Comparison of ENCODE assay signal across 9 cellular contexts in the genomic region with DNA sequence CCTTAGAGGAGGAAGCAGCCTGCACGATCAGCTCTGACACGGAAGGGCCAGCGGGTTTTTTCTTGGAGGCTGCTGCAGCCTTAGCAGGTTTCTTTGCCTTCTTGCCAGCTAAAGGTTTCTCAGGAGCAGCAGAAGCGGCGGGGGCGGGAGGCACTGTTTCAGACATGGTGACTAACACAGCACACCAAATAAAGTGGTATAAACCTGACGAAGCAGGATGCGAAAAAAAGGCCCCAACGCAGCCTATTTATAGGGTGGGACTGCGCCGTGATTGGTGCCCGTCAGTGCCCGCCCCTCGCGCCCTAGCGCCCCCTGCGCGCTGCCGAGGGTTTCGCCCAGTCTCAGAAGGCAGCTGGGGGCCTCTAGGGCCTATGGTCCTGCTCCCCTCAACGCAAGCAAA. TPM values are rescaled to one million over a fixed set of nuclear protein-coding genes. Genes with fewer than 3 reads are reported as not detected.
DNase-seq lines count a peak whose midpoint lies in the region; ATAC-seq and TF ChIP-seq lines count a peak whose summit lies in the region.
"Had no signal": no experiment of that assay in that cellular context is flagged by ENCODE, and none has a peak within 500 bp of the region (broad histone marks: within the 10 kb centered on the region; RNA-seq: fewer than 3 reads in every experiment).

No MANE protein-coding gene starts in this region.

- peak; percentile 76 for TF ChIP-seq CTCF in HFFc6 (IDR thresholded peaks at IDR 0.05)

- peaks cover 53% of the 10 kb centered on the region for H3K4me1 Mint-ChIP-seq in HFFc6 (ENCODE audit: low read depth)
- H3K4me1 Mint-ChIP-seq in naive thymus-derived CD4-positive, alpha-beta T cell: peaks cover 6 to 40% (median 28%) of the 10 kb centered on the region in 7 donors
- peaks cover 38% of the 10 kb centered on the region for H3K4me1 Mint-ChIP-seq in stimulated activated naive CD8-positive, alpha-beta T cell treated with anti-CD3 and anti-CD28 coated beads, Interleukin-15, Interleukin-2, amounts not matched to agents 100 ng/mL and 50 ng/mL, for 24 hours (ENCODE audit: low read depth)

- no peaks in the 10 kb centered on the region for H3K27me3 ChIP-seq in esophagus (ENCODE audit: control insufficient read depth in 1 of 2, insufficient read depth in 2 of 2, low read length in 2 of 2)
- no peaks in the 10 kb centered on the region for H3K27me3 ChIP-seq in naive thymus-derived CD4-positive, alpha-beta T cell (ENCODE audit: control insufficient read depth in 2 of 2, insufficient read depth in 2 of 2, low read length in 2 of 2)

- POLR2A ChIA-PET in naive thymus-derived CD4-positive, alpha-beta T cell (lab: Charles Lee): interaction anchor here (0.8 to 29.9 kb wide), 23 partner anchors 10 to 1854 kb away, joined by 3 to 2497 read pairs (median 4); a partner anchor contains a TSS

- peaks cover 0 to 3% of the 10 kb centered on the region in 2 donors for H3K4me1 ChIP-seq in esophagus (ENCODE audit: control insufficient read depth in 2 of 2, insufficient read depth in 2 of 2, low read length in 1 of 2)
- peaks cover 0 to 9% of the 10 kb centered on the region in 2 donors for H3K4me1 ChIP-seq in naive thymus-derived CD4-positive, alpha-beta T cell (ENCODE audit: control insufficient read depth in 2 of 2, insufficient read depth in 2 of 2, low read length in 2 of 2)

- CTCF ChIA-PET in naive thymus-derived CD4-positive, alpha-beta T cell (lab: Charles Lee): interaction anchor here (0.9 to 3.9 kb wide), 5 partner anchors 9 to 26 kb away, joined by 3 to 27 read pairs (median 7); a partner anchor contains a TSS

- ATAC-seq in naive thymus-derived CD4-positive, alpha-beta T cell: peak; percentile 8
- ATAC-seq in GM19397 (IDR thresholded peaks at IDR 0.05; ENCODE audit: unreplicated experiment): no peak
- ATAC-seq: Panc1 had no signal

- H3K27me3 Mint-ChIP-seq in HFFc6 (ENCODE audit: insufficient read depth): peaks cover 10% of the 10 kb centered on the region
- peaks cover 0 to 6% (median 0%) of the 10 kb centered on the region in 5 donors for H3K27me3 Mint-ChIP-seq in naive thymus-derived CD4-positive, alpha-beta T cell
- no peaks in the 10 kb centered on the region for H3K27me3 Mint-ChIP-seq in stimulated activated naive CD8-positive, alpha-beta T cell treated with anti-CD3 and anti-CD28 coated beads, Interleukin-15, Interleukin-2, amounts not matched to agents 100 ng/mL and 50 ng/mL, for 24 hours

- peak overlapping the region; percentile 93 for H3K4me3 Mint-ChIP-seq in HFFc6
- H3K4me3 Mint-ChIP-seq in naive thymus-derived CD4-positive, alpha-beta T cell: peak overlapping the region; percentile 77 to 85 (median 80)
- H3K4me3 Mint-ChIP-seq in stimulated activated naive CD8-positive, alpha-beta T cell treated with anti-CD3 and anti-CD28 coated beads, Interleukin-15, Interleukin-2, amounts not matched to agents 100 ng/mL and 50 ng/mL, for 24 hours: peak overlapping the region; percentile 76

- WGBS in esophagus, 2 donors: 7 to 22% methylated on average over 21 of the region's 21 CpGs

- peak overlapping the region; percentile 77 to 92 for H3K27ac ChIP-seq in esophagus (ENCODE audit: low read depth in 2 of 2, low read length in 1 of 2)
- peak overlapping the region; percentile 51 for H3K27ac ChIP-seq in naive thymus-derived CD4-positive, alpha-beta T cell (ENCODE audit: low read depth, low read length)

- intact Hi-C loops in naive thymus-derived CD4-positive, alpha-beta T cell (cut with micrococcal nuclease): loop anchor here (1.0 kb wide), 3 partner anchors 14 to 72 kb away; a partner anchor contains a TSS

- no peaks in the 10 kb centered on the region for H3K36me3 ChIP-seq in esophagus (ENCODE audit: control insufficient read depth in 2 of 2, insufficient read depth in 2 of 2, low read length in 1 of 2)
- no peaks in the 10 kb centered on the region for H3K36me3 ChIP-seq in naive thymus-derived CD4-positive, alpha-beta T cell (ENCODE audit: control insufficient read depth in 2 of 3, insufficient read depth in 3 of 3, low read length in 3 of 3)

- no peaks in the 10 kb centered on the region for H3K9me3 ChIP-seq in esophagus (ENCODE audit: control insufficient read depth in 2 of 2, insufficient read depth in 1 of 2, low read depth in 1 of 2, low read length in 1 of 2)
- H3K9me3 ChIP-seq in naive thymus-derived CD4-positive, alpha-beta T cell (ENCODE audit: control insufficient read depth in 2 of 3, low read length in 3 of 3): no peaks in the 10 kb centered on the region

- H3K27ac Mint-ChIP-seq in HFFc6: peak overlapping the region; percentile 98
- peak overlapping the region in 8 of 9 donors; percentile 64 to 94 (median 86) for H3K27ac Mint-ChIP-seq in naive thymus-derived CD4-positive, alpha-beta T cell
- H3K27ac Mint-ChIP-seq in stimulated activated naive CD8-positive, alpha-beta T cell treated with anti-CD3 and anti-CD28 coated beads, Interleukin-15, Interleukin-2, amounts not matched to agents 100 ng/mL and 50 ng/mL, for 24 hours: peak overlapping the region; percentile 58

- H3K36me3 Mint-ChIP-seq in HFFc6 (ENCODE audit: low read depth): 0 out of 2 replicates have a peak, but pooled peaks cover 4% of the 10 kb centered on the region
- peaks cover 0 to 2% (median 0%) of the 10 kb centered on the region in 5 donors for H3K36me3 Mint-ChIP-seq in naive thymus-derived CD4-positive, alpha-beta T cell
- no peaks in the 10 kb centered on the region for H3K36me3 Mint-ChIP-seq in stimulated activated naive CD8-positive, alpha-beta T cell treated with anti-CD3 and anti-CD28 coated beads, Interleukin-15, Interleukin-2, amounts not matched to agents 100 ng/mL and 50 ng/mL, for 24 hours (ENCODE audit: low read depth)

- DNase-seq in HFFc6 (peak; percentile 94), activated T-cell treated with anti-CD3 and anti-CD28 coated beads for 48 hours (ENCODE audit: low read depth) (peak; percentile 80), COR-L47 (lab: John Stamatoyannopoulos, UW) (no peak), LoVo (ENCODE audit: low spot score) (no peak)
- DNase-seq in naive thymus-derived CD4-positive, alpha-beta T cell: peak; percentile 51 to 81 (median 74)

- H3K4me3 ChIP-seq in esophagus (ENCODE audit: low read depth in 1 of 2, low read length in 2 of 2): peak overlapping the region; percentile 26 to 48
- peak overlapping the region; percentile 22 for H3K4me3 ChIP-seq in naive thymus-derived CD4-positive, alpha-beta T cell (ENCODE audit: low read length)

- H3K9me3 Mint-ChIP-seq in HFFc6: no peaks in the 10 kb centered on the region; the same call in 1 of the 2 replicates
- peaks cover 0 to 17% (median 3%) of the 10 kb centered on the region in 11 donors for H3K9me3 Mint-ChIP-seq in naive thymus-derived CD4-positive, alpha-beta T cell
- no peaks in the 10 kb centered on the region for H3K9me3 Mint-ChIP-seq in stimulated activated naive CD8-positive, alpha-beta T cell treated with anti-CD3 and anti-CD28 coated beads, Interleukin-15, Interleukin-2, amounts not matched to agents 100 ng/mL and 50 ng/mL, for 24 hours

RNA-seq across cellular contexts. Expression of a gene that starts 55.0 kb away (rescaled TPM):
- total RNA-seq in HFFc6 (2021; fragmentation: NEBNext Ultra II Directional; extraction: Animal tissue kit (Norgen Biotek cat#: 25700)): 1 to 10 TPM; 5.4 to 7.5 (median 6.8) TPM
- 1 to 10 TPM; 4.7 to 5.7 TPM for polyA plus RNA-seq in esophagus
- 10 to 100 TPM; 17.4 to 32.8 (median 29.9) TPM for total RNA-seq in naive thymus-derived CD4-positive, alpha-beta T cell
- 1 to 10 TPM; 4.4 to 9.5 TPM for polyA plus RNA-seq in naive thymus-derived CD4-positive, alpha-beta T cell

Comparison
In these comparisons a context has a peak if more than half of its experiments do, and no peak if none do; other contexts are left out.
1. DNase-seq: peak in HFFc6 (single experiment), activated T-cell treated with anti-CD3 and anti-CD28 coated beads for 48 hours (single experiment) and naive thymus-derived CD4-positive, alpha-beta T cell (9 of 9); none in COR-L47 (single experiment) and LoVo (single experiment).
2. Peak in every context shown above with its lines, with median percentiles within 50 percentile points of each other: H3K27ac Mint-ChIP-seq and H3K4me3 Mint-ChIP-seq.